Comparison of ENCODE assay signal across 13 cellular contexts in genomic region chr11:69939551-69940245, GRCh38.
DNase-seq lines count a peak whose midpoint lies in the region; ATAC-seq, FAIRE-seq and TF ChIP-seq lines count a peak whose summit lies in the region.
"Had no signal": no experiment of that assay in that cellular context is flagged by ENCODE, and none has a peak within 500 bp of the region (broad histone marks: within the 10 kb centered on the region; RNA-seq: fewer than 3 reads in every experiment).

No MANE protein-coding gene starts in this region.

- dilution Hi-C loops in IMR-90 (cut with HindIII; ENCODE audit: low sequenced_read_pairs, unreplicated experiment) (no loop called here), endothelial cell of umbilical vein (cut with MboI; ENCODE audit: extremely low pct_ligation_motif_present, low sequenced_read_pairs) (no loop called here)

- in situ Hi-C loops in IMR-90 (cut with MboI; ENCODE audit: low sequenced_read_pairs) = no loop called here

- POLR2A ChIA-PET in IMR-90 (lab: Charles Lee; ENCODE audit: unreplicated experiment) = no interaction called here
- POLR2A ChIA-PET in endothelial cell of umbilical vein (lab: Charles Lee) = no interaction called here

- H3K4me2 ChIP-seq in IMR-90 (ENCODE audit: low read depth, low read length) (peak overlapping the region; percentile 24), endothelial cell of umbilical vein (ENCODE audit: insufficient read depth, low read length) (no peak overlapping the region)

- ATAC-seq in IMR-90 (ENCODE audit: low read depth) (peak; percentile 96), lower lobe of right lung (peak; percentile 90 to 94), HG03097 (IDR thresholded peaks at IDR 0.05; ENCODE audit: low FRiP score, unreplicated experiment) (no peak)
- ATAC-seq in activated T-helper 17 cell treated with anti-CD3 and anti-CD28 coated beads, Interleukin-2, amount 50 U/mL, for 72 hours (replicated peaks) = no peak
- ATAC-seq: activated CD8-positive, alpha-beta T cell treated with anti-CD3 and anti-CD28 coated beads for 36 hours had no signal

- WGBS in IMR-90 (ENCODE audit: extremely low coverage in 2 of 2, insufficient read length in 1 of 2), 2 experiments = 15% methylated on average over 5 of the region's 28 CpGs; no CpG with 5 or more reads in 1 of the 2 experiments
- 50 to 84% (median 59%) methylated on average over 25 to 28 of the region's 28 CpGs for WGBS in spleen, 5 donors

- peak overlapping the region; percentile 92 for H2AFZ ChIP-seq in IMR-90 (replicated peaks; ENCODE audit: low read length, poor library complexity)
- H2AFZ ChIP-seq in endothelial cell of umbilical vein (ENCODE audit: low read depth, low read length) = no peak overlapping the region

- H3K9me3 ChIP-seq in IMR-90 (ENCODE audit: control insufficient read depth, insufficient read depth, low read length) (no peaks in the 10 kb centered on the region), endothelial cell of umbilical vein (replicated peaks; ENCODE audit: control insufficient read depth, insufficient read depth, low read length) (no peaks in the 10 kb centered on the region), lower lobe of right lung (no peaks in the 10 kb centered on the region), spleen (peaks cover 0 to 5% (median 0%) of the 10 kb centered on the region in 8 donors)

- H2BK5ac ChIP-seq in IMR-90 (ENCODE audit: low read depth, low read length, poor library complexity, severe bottlenecking) = no peak overlapping the region

- no TSS peak for BruUV-seq in IMR-90 (replicated peaks; lab: Mats Ljungman, UMichigan)
- BruUV-seq in endothelial cell of umbilical vein (replicated peaks; lab: Mats Ljungman, UMichigan) = no TSS peak

- no peaks in the 10 kb centered on the region for H3K4me1 Mint-ChIP-seq in activated T-helper 17 cell treated with anti-CD3 and anti-CD28 coated beads, Interleukin-2, amount 50 U/mL, for 72 hours

- H3K79me2 ChIP-seq in endothelial cell of umbilical vein (ENCODE audit: control insufficient read depth, insufficient read depth, low read length) = no peaks in the 10 kb centered on the region

- H2BK15ac ChIP-seq in IMR-90 (ENCODE audit: low read depth, low read length) = peak overlapping the region; percentile 49; the same call in 1 of the 3 replicates

- no peaks in the 10 kb centered on the region for H3K9me3 Mint-ChIP-seq in activated T-helper 17 cell treated with anti-CD3 and anti-CD28 coated beads, Interleukin-2, amount 50 U/mL, for 72 hours

- H3K23ac ChIP-seq in IMR-90 (ENCODE audit: low read depth, low read length) = peak overlapping the region; percentile 11

- no peak for FAIRE-seq in endothelial cell of umbilical vein (lab: Jason Lieb, UNC)

- H3K36me3 ChIP-seq in IMR-90 (ENCODE audit: control insufficient read depth, insufficient read depth, low read length) (no peaks in the 10 kb centered on the region), endothelial cell of umbilical vein (ENCODE audit: control insufficient read depth in 2 of 2, extremely low read depth in 1 of 2, insufficient read depth in 2 of 2, low read length in 2 of 2) (no peaks in the 10 kb centered on the region), lower lobe of right lung (no peaks in the 10 kb centered on the region), spleen (no peaks in the 10 kb centered on the region)

- peak overlapping the region; percentile 17; the same call in 1 of the 2 replicates for H2AK5ac ChIP-seq in IMR-90 (ENCODE audit: low read depth, low read length)

- no peaks in the 10 kb centered on the region for H3K36me3 Mint-ChIP-seq in activated T-helper 17 cell treated with anti-CD3 and anti-CD28 coated beads, Interleukin-2, amount 50 U/mL, for 72 hours (ENCODE audit: low read depth)

- H3K9ac ChIP-seq in IMR-90 (ENCODE audit: low read depth, low read length) (no peak overlapping the region), endothelial cell of umbilical vein (replicated peaks; ENCODE audit: extremely low read depth, insufficient read depth, low read length) (no peak overlapping the region)

- peak; percentile 77 for DNase-seq in IMR-90
- peak; percentile 36 for DNase-seq in endothelial cell of umbilical vein (ENCODE audit: low read depth, low spot score)
- DNase-seq in lower lobe of right lung = peak; percentile 64
- DNase-seq in spleen = peak; percentile 61
- DNase-seq in activated effector memory CD4-positive, alpha-beta T cell treated with anti-CD3 and anti-CD28 coated beads, Interleukin-2, amount 50 U/mL, for 16 hours = no peak
- DNase-seq in NCI-H1048 (lab: John Stamatoyannopoulos, UW) = no peak
- DNase-seq: activated CD8-positive, alpha-beta T cell treated with anti-CD3 and anti-CD28 coated beads for 36 hours; amygdala; NCI-H748 treated with DMSO at 0.1 percent for 48 hours; substantia nigra; SW 1271 had no signal

- TF ChIP-seq POLR2A in IMR-90 (IDR thresholded peaks at IDR 0.05; ENCODE audit: low read depth, low read length) (no peak), endothelial cell of umbilical vein (IDR thresholded peaks at IDR 0.05; ENCODE audit: low read depth, low read length) (no peak), spleen (IDR thresholded peaks at IDR 0.05) (no peak)

- TF ChIP-seq CTCF in IMR-90 (conservative IDR thresholded peaks at IDR 0.05; ENCODE audit: low read depth, low read length) (no peak), endothelial cell of umbilical vein (IDR thresholded peaks at IDR 0.05; ENCODE audit: extremely low read depth in 1 of 2, insufficient read depth in 1 of 2, low read depth in 1 of 2, low read length in 2 of 2) (no peak), lower lobe of right lung (IDR thresholded peaks at IDR 0.05) (no peak), spleen (IDR thresholded peaks at IDR 0.05 in 8 of 11, conservative IDR thresholded peaks at IDR 0.05 in 3 of 11) (no peak)

- no peak overlapping the region for H3K4me3 Mint-ChIP-seq in activated T-helper 17 cell treated with anti-CD3 and anti-CD28 coated beads, Interleukin-2, amount 50 U/mL, for 72 hours
- H3K4me3 Mint-ChIP-seq: activated CD8-positive, alpha-beta T cell treated with anti-CD3 and anti-CD28 coated beads for 36 hours had no signal

- CTCF ChIA-PET in IMR-90 (lab: Yijun Ruan, JAX) = no interaction called here
- CTCF ChIA-PET in endothelial cell of umbilical vein (lab: Charles Lee) = interaction anchor here (1.1 to 1.8 kb wide), 3 partner anchors 9 to 24 kb away, joined by 3 to 5 read pairs (median 4); no protein-coding TSS in a partner anchor

- H3K4me3 ChIP-seq in IMR-90 (ENCODE audit: insufficient read depth, low read depth, low read length) = no peak overlapping the region
- no peak overlapping the region for H3K4me3 ChIP-seq in endothelial cell of umbilical vein (replicated peaks in 1 of 3; ENCODE audit: insufficient read depth in 1 of 3, low read depth in 1 of 3, low read length in 3 of 3)
- peak overlapping the region; percentile 33 for H3K4me3 ChIP-seq in lower lobe of right lung
- H3K4me3 ChIP-seq in spleen = peak overlapping the region in 1 of 8 donors; percentile 36

- H4K5ac ChIP-seq in IMR-90 (ENCODE audit: low read depth, low read length) = peak overlapping the region; percentile 9; the same call in 1 of the 2 replicates

- peak overlapping the region; percentile 71 for H3K14ac ChIP-seq in IMR-90 (replicated peaks; ENCODE audit: low read depth, low read length)

- peak overlapping the region; percentile 84 for H2BK20ac ChIP-seq in IMR-90 (ENCODE audit: low read depth, low read length)

- H4K20me1 ChIP-seq in IMR-90 (ENCODE audit: insufficient read depth, low read length) = no peaks in the 10 kb centered on the region
- H4K20me1 ChIP-seq in endothelial cell of umbilical vein (replicated peaks; ENCODE audit: control insufficient read depth, extremely low read depth, insufficient read depth, low read length) = no peaks in the 10 kb centered on the region

- H3K27me3 ChIP-seq in IMR-90 (ENCODE audit: control insufficient read depth, insufficient read depth, low read length) (no peaks in the 10 kb centered on the region), endothelial cell of umbilical vein (ENCODE audit: control insufficient read depth in 2 of 2, insufficient read depth in 2 of 2, low read length in 2 of 2) (peaks cover 2% of the 10 kb centered on the region in 2 experiments), lower lobe of right lung (ENCODE audit: low read depth) (peaks cover 4% of the 10 kb centered on the region), spleen (replicated peaks in 1 of 7) (peaks cover 0 to 58% (median 4%) of the 10 kb centered on the region in 7 donors)

- peak overlapping the region; percentile 50 for H2BK120ac ChIP-seq in IMR-90 (ENCODE audit: low read depth, low read length)

- H3K4ac ChIP-seq in IMR-90 (ENCODE audit: low read depth, low read length) = peak overlapping the region; percentile 59

- intact Hi-C loops in IMR-90 (cut with micrococcal nuclease) = loop anchor here (5.0 kb wide), 1 partner anchor 133 kb away; no protein-coding TSS in a partner anchor
- intact Hi-C loops in endothelial cell of umbilical vein (cut with micrococcal nuclease) = loop anchor here (10.0 kb wide), 1 partner anchor 135 kb away; the partner anchor contains the start of gene ANO1
- intact Hi-C loops in lower lobe of right lung (cut with DNase I) = no loop called here
- intact Hi-C loops in spleen (cut with DNase I; ENCODE audit: low total_unique reads) = no loop called here

- peak overlapping the region; percentile 56 for H3K27ac ChIP-seq in IMR-90 (ENCODE audit: insufficient read depth, low read length)
- H3K27ac ChIP-seq in endothelial cell of umbilical vein (ENCODE audit: insufficient read depth, low read depth, low read length) = no peak overlapping the region
- H3K27ac ChIP-seq in lower lobe of right lung = peak overlapping the region; percentile 85
- H3K27ac ChIP-seq in spleen = peak overlapping the region in 6 of 8 donors; percentile 55 to 72 (median 65)

- no peak overlapping the region; the same call in 1 of the 2 replicates for H3K18ac ChIP-seq in IMR-90 (ENCODE audit: low read depth, low read length)

- no peak overlapping the region for H3K27ac Mint-ChIP-seq in activated T-helper 17 cell treated with anti-CD3 and anti-CD28 coated beads, Interleukin-2, amount 50 U/mL, for 72 hours
- H3K27ac Mint-ChIP-seq: activated CD8-positive, alpha-beta T cell treated with anti-CD3 and anti-CD28 coated beads for 36 hours had no signal

- peaks cover 8% of the 10 kb centered on the region; the same call in 1 of the 2 replicates for H3K4me1 ChIP-seq in IMR-90 (ENCODE audit: control insufficient read depth, insufficient read depth, low read length)
- no peaks in the 10 kb centered on the region for H3K4me1 ChIP-seq in endothelial cell of umbilical vein (ENCODE audit: control insufficient read depth, extremely low read depth, insufficient read depth, low read length)
- H3K4me1 ChIP-seq in lower lobe of right lung = peaks cover 10% of the 10 kb centered on the region
- no peaks in the 10 kb centered on the region for H3K4me1 ChIP-seq in spleen

- H2AK9ac ChIP-seq in IMR-90 (replicated peaks; ENCODE audit: low read depth, low read length, poor library complexity) = peak overlapping the region; percentile 49

- H3K56ac ChIP-seq in IMR-90 (ENCODE audit: extremely low read depth, insufficient read depth, low read length) = peak overlapping the region; percentile 38; the same call in 1 of the 2 replicates

- H4K8ac ChIP-seq in IMR-90 (ENCODE audit: low read depth in 2 of 2, low read length in 2 of 2) = peak overlapping the region; percentile 68 to 76; a peak in 3 of 4 replicates

- no peak for TF ChIP-seq RAD21 in IMR-90 (IDR thresholded peaks at IDR 0.05; ENCODE audit: low read length)

- H4K91ac ChIP-seq in IMR-90 (ENCODE audit: insufficient read depth, low read depth, low read length) = peak overlapping the region; percentile 70

- no peaks in the 10 kb centered on the region for H3K79me1 ChIP-seq in IMR-90 (ENCODE audit: low read depth in 1 of 2, low read length in 2 of 2)

- peaks cover 9% of the 10 kb centered on the region for H3K27me3 Mint-ChIP-seq in activated T-helper 17 cell treated with anti-CD3 and anti-CD28 coated beads, Interleukin-2, amount 50 U/mL, for 72 hours

- H3K9me1 ChIP-seq in IMR-90 (ENCODE audit: insufficient read depth, low read length) (peaks cover 7% of the 10 kb centered on the region; the same call in 1 of the 2 replicates), endothelial cell of umbilical vein (replicated peaks; ENCODE audit: control insufficient read depth, extremely low read depth, insufficient read depth, low read length) (no peaks in the 10 kb centered on the region)

Comparison
In these comparisons a context has a peak if more than half of its experiments do, and no peak if none do; other contexts are left out.
1. ATAC-seq: peak in IMR-90 (single experiment) and lower lobe of right lung (2 of 2); none in HG03097 (single experiment) and activated T-helper 17 cell treated with anti-CD3 and anti-CD28 coated beads, Interleukin-2, amount 50 U/mL, for 72 hours (single experiment).
2. DNase-seq: peak in IMR-90 (single experiment), endothelial cell of umbilical vein (single experiment), lower lobe of right lung (single experiment) and spleen (single experiment); none in activated effector memory CD4-positive, alpha-beta T cell treated with anti-CD3 and anti-CD28 coated beads, Interleukin-2, amount 50 U/mL, for 16 hours (single experiment) and NCI-H1048 (single experiment).
3. intact Hi-C loops: an anchor here in IMR-90 (5.0 kb wide) and endothelial cell of umbilical vein (10.0 kb wide); none called in lower lobe of right lung and spleen.